In the genomic region with DNA sequence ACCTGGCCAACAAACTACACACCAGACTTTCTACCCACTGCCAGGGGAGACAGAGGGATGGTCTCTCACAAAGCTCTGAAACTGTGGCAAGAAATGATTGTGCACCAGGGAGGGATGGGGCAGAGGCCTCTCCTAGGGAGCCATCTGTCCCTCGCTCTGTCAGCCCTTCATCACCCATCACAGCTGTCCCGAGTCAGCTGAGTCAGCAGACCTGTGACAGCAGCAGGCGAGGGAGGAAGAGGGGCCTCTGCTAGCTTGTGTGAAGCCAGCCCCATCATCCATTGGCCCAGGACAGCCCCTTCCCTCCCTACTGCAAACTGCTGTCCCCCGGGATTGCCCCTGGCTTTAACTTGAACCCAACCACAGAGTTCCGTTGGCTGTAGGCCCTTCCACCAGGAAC, we compare ENCODE assay signal across 1 cellular context.
TF ChIP-seq lines count a peak whose summit lies in the region.

No MANE protein-coding gene starts in this region.

TF ChIP-seq in H1, 55 proteins besides CTCF, POLR2A, EP300 and RAD21:
- TF ChIP-seq EGR1 (IDR thresholded peaks at IDR 0.05; ENCODE audit: borderline replicate concordance, low read depth, low read length) (no peak), MAFK (IDR thresholded peaks at IDR 0.05; ENCODE audit: low read depth, low read length) (peak; percentile 34; the same call in 1 of the 2 replicates)
